Comparison of ENCODE assay signal across 14 cellular contexts in genomic region chr3:117910820-117911524, GRCh38.
"Had no signal": no experiment of that assay in that cellular context is flagged by ENCODE, and none has a peak within 500 bp of the region (broad histone marks: within the 10 kb centered on the region; RNA-seq: fewer than 3 reads in every experiment).

No MANE protein-coding gene starts in this region.

- H3K36me3 Mint-ChIP-seq: activated naive CD8-positive, alpha-beta T cell treated with anti-CD3 and anti-CD28 coated beads for 36 hours; stimulated activated effector memory CD8-positive, alpha-beta T cell treated with anti-CD3 and anti-CD28 coated beads, Interleukin-12 subunit alpha, Interleukin-12 subunit beta, amount 100 ng/mL, for 72 hours had no signal

- H3K27ac Mint-ChIP-seq: activated naive CD8-positive, alpha-beta T cell treated with anti-CD3 and anti-CD28 coated beads for 36 hours; stimulated activated effector memory CD8-positive, alpha-beta T cell treated with anti-CD3 and anti-CD28 coated beads, Interleukin-12 subunit alpha, Interleukin-12 subunit beta, amount 100 ng/mL, for 72 hours; T-helper 17 cell had no signal

- H3K4me3 ChIP-seq: colonic mucosa, hepatocyte, smooth muscle cell, transverse colon had no signal

- H3K27me3 Mint-ChIP-seq: activated naive CD8-positive, alpha-beta T cell treated with anti-CD3 and anti-CD28 coated beads for 36 hours; T-helper 17 cell had no signal

- H3K4me1 Mint-ChIP-seq: activated naive CD8-positive, alpha-beta T cell treated with anti-CD3 and anti-CD28 coated beads for 36 hours; stimulated activated effector memory CD8-positive, alpha-beta T cell treated with anti-CD3 and anti-CD28 coated beads, Interleukin-12 subunit alpha, Interleukin-12 subunit beta, amount 100 ng/mL, for 72 hours; T-helper 17 cell had no signal

- ATAC-seq: right cardiac atrium; stimulated activated effector memory CD8-positive, alpha-beta T cell treated with anti-CD3 and anti-CD28 coated beads, Interleukin-12 subunit alpha, Interleukin-12 subunit beta, amount 100 ng/mL, for 72 hours; T-helper 17 cell had no signal

- DNase-seq: activated CD4-positive, alpha-beta T cell treated with anti-CD3 and anti-CD28 coated beads, Interleukin-2, amount 50 U/mL, for 1 hour; activated naive CD8-positive, alpha-beta T cell treated with anti-CD3 and anti-CD28 coated beads for 36 hours; activated T-cell treated with anti-CD3 and anti-CD28 coated beads for 4 hours; aorta; colonic mucosa; effector CD8-positive, alpha-beta T cell; right cardiac atrium; T-helper 17 cell; transverse colon had no signal

- H2AFZ ChIP-seq: hepatocyte had no signal

- H3K9me3 ChIP-seq: colonic mucosa, transverse colon had no signal

- H3K27me3 ChIP-seq: colonic mucosa, hepatocyte, transverse colon had no signal

- H3K79me2 ChIP-seq: hepatocyte had no signal

- FAIRE-seq: bronchial epithelial cell had no signal

- H3K4me1 ChIP-seq: colonic mucosa, transverse colon had no signal

- H3K27ac ChIP-seq: colonic mucosa, epithelial cell of prostate, hepatocyte, transverse colon had no signal

- H3K9me3 Mint-ChIP-seq: activated naive CD8-positive, alpha-beta T cell treated with anti-CD3 and anti-CD28 coated beads for 36 hours had no signal

- H3K36me3 ChIP-seq: colonic mucosa, transverse colon had no signal

- H3K4me2 ChIP-seq: hepatocyte, smooth muscle cell had no signal

- H3K4me3 Mint-ChIP-seq: activated naive CD8-positive, alpha-beta T cell treated with anti-CD3 and anti-CD28 coated beads for 36 hours; stimulated activated effector memory CD8-positive, alpha-beta T cell treated with anti-CD3 and anti-CD28 coated beads, Interleukin-12 subunit alpha, Interleukin-12 subunit beta, amount 100 ng/mL, for 72 hours; T-helper 17 cell had no signal
